ENCODE assay signal across 8 cellular contexts in the genomic region with DNA sequence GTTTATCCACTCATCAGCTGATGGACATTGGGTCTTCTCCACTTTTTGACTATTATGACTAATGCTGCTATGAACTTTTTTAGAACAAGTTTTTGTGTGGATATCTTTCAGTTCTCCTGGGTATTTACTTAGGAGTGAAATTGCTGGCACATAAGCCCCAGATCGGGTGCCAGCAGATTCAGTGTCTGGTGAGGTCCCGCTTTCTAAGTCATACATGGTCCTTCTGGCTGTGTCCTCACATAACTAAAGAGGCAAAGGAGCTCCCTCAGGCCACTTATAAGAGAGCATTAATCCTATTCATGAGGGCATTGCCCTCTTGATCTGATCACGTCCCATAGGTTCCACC. TPM values are rescaled to one million over a fixed set of nuclear protein-coding genes. Genes with fewer than 3 reads are reported as not detected.
DNase-seq lines count a peak whose midpoint lies in the region; ATAC-seq and TF ChIP-seq lines count a peak whose summit lies in the region.

No MANE protein-coding gene starts in this region.

- H3K27ac Mint-ChIP-seq in activated T-cell treated with anti-CD3 and anti-CD28 coated beads, Interleukin-2, amount 50 U/mL, for 24 hours = peak overlapping the region; percentile 97
- H3K27ac Mint-ChIP-seq in activated T-helper 17 cell treated with anti-CD3 and anti-CD28 coated beads, Interleukin-2, amount 50 U/mL, for 72 hours = peak overlapping the region; percentile 97

- no peaks in the 10 kb centered on the region for H3K27me3 Mint-ChIP-seq in activated T-cell treated with anti-CD3 and anti-CD28 coated beads, Interleukin-2, amount 50 U/mL, for 24 hours
- no peaks in the 10 kb centered on the region for H3K27me3 Mint-ChIP-seq in activated T-helper 17 cell treated with anti-CD3 and anti-CD28 coated beads, Interleukin-2, amount 50 U/mL, for 72 hours

- no peaks in the 10 kb centered on the region for H3K27me3 ChIP-seq in kidney epithelial cell (ENCODE audit: control insufficient read depth, insufficient read depth, low read length)
- H3K27me3 ChIP-seq in tibial artery = no peaks in the 10 kb centered on the region

- peaks cover 59% of the 10 kb centered on the region for H3K36me3 Mint-ChIP-seq in activated T-cell treated with anti-CD3 and anti-CD28 coated beads, Interleukin-2, amount 50 U/mL, for 24 hours (ENCODE audit: low read depth)
- H3K36me3 Mint-ChIP-seq in activated T-helper 17 cell treated with anti-CD3 and anti-CD28 coated beads, Interleukin-2, amount 50 U/mL, for 72 hours (ENCODE audit: low read depth) = peaks cover 44% of the 10 kb centered on the region

- no peak for ATAC-seq in activated T-helper 17 cell treated with anti-CD3 and anti-CD28 coated beads, Interleukin-2, amount 50 U/mL, for 72 hours (replicated peaks)

- peaks cover 0 to 66% (median 31%) of the 10 kb centered on the region in 3 donors for H3K9me3 ChIP-seq in tibial artery

- DNase-seq in activated T-cell treated with anti-CD3 and anti-CD28 coated beads, Interleukin-2, amount 50 U/mL, for 24 hours = no peak
- no peak for DNase-seq in activated T-cell treated with anti-CD3 and anti-CD28 coated beads, Interleukin-2, amount 50 U/mL, for 48 hours
- DNase-seq in kidney epithelial cell (ENCODE audit: low read depth) (no peak), tibial artery (no peak), kidney glomerular epithelial cell (lab: John Stamatoyannopoulos, UW) (no peak), NCI-H2227 (lab: John Stamatoyannopoulos, UW; ENCODE audit: unreplicated experiment) (no peak), LoVo (ENCODE audit: low spot score) (no peak)

- TF ChIP-seq CTCF in kidney epithelial cell (IDR thresholded peaks at IDR 0.05; ENCODE audit: insufficient read depth, low read length, poor library complexity, severe bottlenecking) (no peak), tibial artery (IDR thresholded peaks at IDR 0.05) (no peak)

- peak overlapping the region; percentile 86 for H3K27ac ChIP-seq in tibial artery

- H3K4me3 ChIP-seq in kidney epithelial cell (ENCODE audit: low read depth, low read length) (peak overlapping the region; percentile 82), tibial artery (peak overlapping the region; percentile 66 to 75)

- H3K9me3 Mint-ChIP-seq in activated T-cell treated with anti-CD3 and anti-CD28 coated beads, Interleukin-2, amount 50 U/mL, for 24 hours = peaks cover 63% of the 10 kb centered on the region
- H3K9me3 Mint-ChIP-seq in activated T-helper 17 cell treated with anti-CD3 and anti-CD28 coated beads, Interleukin-2, amount 50 U/mL, for 72 hours = peaks cover 12% of the 10 kb centered on the region

- H3K36me3 ChIP-seq in kidney epithelial cell (ENCODE audit: control insufficient read depth, insufficient read depth, low read length) = no peaks in the 10 kb centered on the region
- peaks cover 31 to 34% (median 33%) of the 10 kb centered on the region in 3 donors for H3K36me3 ChIP-seq in tibial artery

- H3K4me3 Mint-ChIP-seq in activated T-cell treated with anti-CD3 and anti-CD28 coated beads, Interleukin-2, amount 50 U/mL, for 24 hours = peak overlapping the region; percentile 91
- peak overlapping the region; percentile 92 for H3K4me3 Mint-ChIP-seq in activated T-helper 17 cell treated with anti-CD3 and anti-CD28 coated beads, Interleukin-2, amount 50 U/mL, for 72 hours

- H3K4me1 Mint-ChIP-seq in activated T-cell treated with anti-CD3 and anti-CD28 coated beads, Interleukin-2, amount 50 U/mL, for 24 hours (ENCODE audit: low read depth) = peaks cover 37% of the 10 kb centered on the region
- peaks cover 17% of the 10 kb centered on the region for H3K4me1 Mint-ChIP-seq in activated T-helper 17 cell treated with anti-CD3 and anti-CD28 coated beads, Interleukin-2, amount 50 U/mL, for 72 hours

- H3K4me1 ChIP-seq in tibial artery = peaks cover 0 to 10% (median 8%) of the 10 kb centered on the region in 4 donors

- intact Hi-C loops in tibial artery (cut with DNase I; ENCODE audit: low total_unique reads) = loop anchor here (10.0 kb wide), 1 partner anchor 49 kb away; the partner anchor contains the start of gene ZNF225

RNA-seq across cellular contexts. Expression of gene ZNF226, which starts 0.6 kb away (rescaled TPM):
- total RNA-seq in activated T-helper 17 cell treated with anti-CD3 and anti-CD28 coated beads, Interleukin-2, amount 50 U/mL, for 72 hours = 10 to 100 TPM in 1 of 2 donors, 1 to 10 TPM in 1; 9.2 to 14.5 TPM
- total RNA-seq in kidney epithelial cell = 11.2 and 26.8 TPM in 2 replicates

RNA-seq across cellular contexts. Expression of gene ZNF234, which starts 22.9 kb away (rescaled TPM):
- total RNA-seq in activated T-helper 17 cell treated with anti-CD3 and anti-CD28 coated beads, Interleukin-2, amount 50 U/mL, for 72 hours = 10 to 100 TPM in 1 of 2 donors, 1 to 10 TPM in 1; 4.9 to 10.9 TPM
- 4.7 and 5.7 TPM in 2 replicates for total RNA-seq in kidney epithelial cell

RNA-seq across cellular contexts. Expression of gene ZNF227, which starts 48.0 kb away (rescaled TPM):
- total RNA-seq in activated T-helper 17 cell treated with anti-CD3 and anti-CD28 coated beads, Interleukin-2, amount 50 U/mL, for 72 hours = 10 to 100 TPM; 16.7 to 25.7 TPM
- total RNA-seq in kidney epithelial cell = 5.7 and 10.1 TPM in 2 replicates

RNA-seq across cellular contexts. Expression of gene ZNF225, which starts 51.1 kb away (rescaled TPM):
- 1 to 10 TPM; 1.5 to 3.5 TPM for total RNA-seq in activated T-helper 17 cell treated with anti-CD3 and anti-CD28 coated beads, Interleukin-2, amount 50 U/mL, for 72 hours
- total RNA-seq in kidney epithelial cell = 1.9 and 2.2 TPM in 2 replicates
